7 cellular contexts compared by ENCODE assay signal in the genomic region with DNA sequence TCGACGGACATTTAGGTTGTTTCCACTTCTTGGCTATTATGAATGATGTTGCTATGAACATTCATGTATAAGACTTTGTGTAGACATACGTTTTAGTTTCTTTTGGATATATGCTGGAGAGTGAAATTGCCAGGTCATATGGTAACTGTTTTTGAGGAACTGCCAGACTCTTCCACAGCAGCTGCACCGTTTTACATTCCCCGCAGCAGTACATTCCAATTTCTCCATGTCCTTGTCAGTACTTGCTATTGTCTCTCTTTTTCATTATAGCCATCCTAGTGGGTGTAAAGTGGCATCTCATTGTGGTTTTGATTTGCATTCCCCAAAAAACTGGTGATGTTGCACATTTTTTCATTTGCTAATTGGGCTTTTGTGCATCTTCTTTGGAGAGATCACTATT.
DNase-seq lines count a peak whose midpoint lies in the region; ATAC-seq and TF ChIP-seq lines count a peak whose summit lies in the region.
"Not testable (repeated sequence)": the region's sequence is repeated elsewhere in the genome, so short reads cannot be mapped to it uniquely, and the experiment has no call there.

No MANE protein-coding gene starts in this region.

- not testable (repeated sequence) for H3K4me2 ChIP-seq in fibroblast of lung (ENCODE audit: extremely low read depth, insufficient read depth, low read length)

- H3K4me3 Mint-ChIP-seq in activated T-cell treated with anti-CD3 and anti-CD28 coated beads, Interleukin-2, amount 50 U/mL, for 72 hours = not testable (repeated sequence)
- peak overlapping the region in 1 of 5 experiments; percentile 64 for H3K4me3 Mint-ChIP-seq in brain

- not testable (repeated sequence) for TF ChIP-seq CTCF in brain (conservative IDR thresholded peaks at IDR 0.05); fibroblast of lung (conservative IDR thresholded peaks at IDR 0.05 in 1 of 2, IDR thresholded peaks at IDR 0.05 in 1 of 2; ENCODE audit: low read depth in 1 of 2, low read length in 2 of 2); gastrocnemius medialis (IDR thresholded peaks at IDR 0.05 in 4 of 5, conservative IDR thresholded peaks at IDR 0.05 in 1 of 5)

- not testable (repeated sequence) for H3K9me3 Mint-ChIP-seq in activated T-cell treated with anti-CD3 and anti-CD28 coated beads, Interleukin-2, amount 50 U/mL, for 72 hours; brain

- H3K36me3 ChIP-seq in fibroblast of lung (ENCODE audit: control insufficient read depth, insufficient read depth, low read length); iPS-20b (ENCODE audit: insufficient read depth, low read depth, low read length); gastrocnemius medialis: not testable (repeated sequence)

- intact Hi-C loops in gastrocnemius medialis (cut with DNase I; ENCODE audit: low total_unique reads) = not testable (repeated sequence)

- H3K36me3 Mint-ChIP-seq in activated T-cell treated with anti-CD3 and anti-CD28 coated beads, Interleukin-2, amount 50 U/mL, for 72 hours (ENCODE audit: insufficient read depth in 2 of 2) = peaks cover 3 to 13% of the 10 kb centered on the region in 2 donors
- H3K36me3 Mint-ChIP-seq in brain = peaks cover 68% of the 10 kb centered on the region

- H3K9me3 ChIP-seq in fibroblast of lung (ENCODE audit: control insufficient read depth, insufficient read depth, low read depth, low read length); iPS-20b (ENCODE audit: insufficient read depth, low read depth, low read length); gastrocnemius medialis: not testable (repeated sequence)

- not testable (repeated sequence) for H2AFZ ChIP-seq in fibroblast of lung (ENCODE audit: low read length)

- not testable (repeated sequence) for H3K27me3 Mint-ChIP-seq in activated T-cell treated with anti-CD3 and anti-CD28 coated beads, Interleukin-2, amount 50 U/mL, for 72 hours (ENCODE audit: low read depth); brain

- not testable (repeated sequence) for H4K20me1 ChIP-seq in fibroblast of lung (ENCODE audit: control insufficient read depth, extremely low read depth, insufficient read depth, low read length)

- not testable (repeated sequence) for ATAC-seq in activated T-cell treated with anti-CD3 and anti-CD28 coated beads, Interleukin-2, amount 50 U/mL, for 72 hours (replicated peaks in 1 of 2)
- peak; percentile 39 to 63 for ATAC-seq in gastrocnemius medialis

- DNase-seq in EH (ENCODE audit: low read depth) (peak; percentile 20), LHCN-M2 (ENCODE audit: low read depth) (peak; percentile 58), fibroblast of lung (ENCODE audit: low read depth in 2 of 2) (peak; percentile 31 to 37)
- DNase-seq in activated T-cell treated with anti-CD3 and anti-CD28 coated beads, Interleukin-2, amount 50 U/mL, for 72 hours; gastrocnemius medialis: not testable (repeated sequence)

- H3K27ac ChIP-seq in fibroblast of lung (ENCODE audit: insufficient read depth, low read length); iPS-20b (ENCODE audit: low read length): not testable (repeated sequence)
- peak overlapping the region in 2 of 4 donors; percentile 18 to 40 for H3K27ac ChIP-seq in gastrocnemius medialis

- H3K27ac Mint-ChIP-seq in activated T-cell treated with anti-CD3 and anti-CD28 coated beads, Interleukin-2, amount 50 U/mL, for 72 hours = peak overlapping the region; percentile 50
- peak overlapping the region in 4 of 5 experiments; percentile 25 to 90 (median 70) for H3K27ac Mint-ChIP-seq in brain

- not testable (repeated sequence) for H3K4me3 ChIP-seq in fibroblast of lung (replicated peaks in 1 of 4; ENCODE audit: control extremely low read depth in 1 of 4, insufficient read depth in 1 of 4, low read depth in 3 of 4, low read length in 4 of 4); iPS-20b (ENCODE audit: low read length); gastrocnemius medialis

- TF ChIP-seq POLR2A in gastrocnemius medialis (IDR thresholded peaks at IDR 0.05) = not testable (repeated sequence)

- not testable (repeated sequence) for H3K79me2 ChIP-seq in fibroblast of lung (ENCODE audit: control insufficient read depth, insufficient read depth, low read length)

- in situ Hi-C loops in gastrocnemius medialis (cut with MboI; ENCODE audit: low sequenced_read_pairs in 4 of 4) = not testable (repeated sequence)

- not testable (repeated sequence) for H3K4me1 Mint-ChIP-seq in activated T-cell treated with anti-CD3 and anti-CD28 coated beads, Interleukin-2, amount 50 U/mL, for 72 hours (ENCODE audit: low read depth)
- H3K4me1 Mint-ChIP-seq in brain = peaks cover 17% of the 10 kb centered on the region

- not testable (repeated sequence) for H3K9ac ChIP-seq in fibroblast of lung (ENCODE audit: insufficient read depth, low read length)
- 0 out of 2 replicates have a peak overlapping the region, but pooled peaks have one; percentile 26 for H3K9ac ChIP-seq in iPS-20b (ENCODE audit: low read depth, low read length)

- not testable (repeated sequence) for H3K27me3 ChIP-seq in fibroblast of lung (ENCODE audit: control insufficient read depth, insufficient read depth, low read length); iPS-20b (ENCODE audit: insufficient read depth, low read length); gastrocnemius medialis

- H3K4me1 ChIP-seq in fibroblast of lung (ENCODE audit: control insufficient read depth, extremely low read depth, insufficient read depth, low read length); iPS-20b (ENCODE audit: insufficient read depth, low read length): not testable (repeated sequence)
- peaks cover 13 to 14% of the 10 kb centered on the region in 2 donors for H3K4me1 ChIP-seq in gastrocnemius medialis
